28 cellular contexts compared by ENCODE assay signal in the genomic region with DNA sequence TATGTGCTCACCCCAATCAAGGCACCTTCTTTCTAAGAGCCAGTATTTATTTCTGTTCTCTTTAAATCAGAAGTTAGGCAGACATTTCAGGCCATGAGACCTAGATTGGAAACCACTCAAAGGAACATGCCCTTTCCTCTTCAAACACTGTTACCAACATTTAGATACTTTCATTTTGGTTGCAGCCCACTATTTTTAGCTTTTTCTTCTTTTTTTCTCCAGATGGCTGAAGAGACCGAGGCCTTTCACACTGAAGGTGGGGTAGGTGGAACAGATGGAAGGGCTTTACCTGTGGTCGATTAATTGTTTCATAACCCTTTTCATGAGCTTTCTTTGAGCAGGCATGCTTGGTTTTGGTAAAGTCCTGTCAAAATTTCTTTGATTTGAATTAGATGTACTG. TPM values are rescaled to one million over a fixed set of nuclear protein-coding genes. Genes with fewer than 3 reads are reported as not detected.
DNase-seq lines count a peak whose midpoint lies in the region; ATAC-seq and TF ChIP-seq lines count a peak whose summit lies in the region.
"Had no signal": no experiment of that assay in that cellular context is flagged by ENCODE, and none has a peak within 500 bp of the region (broad histone marks: within the 10 kb centered on the region; RNA-seq: fewer than 3 reads in every experiment).

No MANE protein-coding gene starts in this region.

- no peaks in the 10 kb centered on the region for H3K27me3 ChIP-seq in BLaER1
- H3K27me3 ChIP-seq in PC-9 (ENCODE audit: insufficient read depth, low read depth), result peaks cover 13% of the 10 kb centered on the region; the same call in 1 of the 2 replicates
- H3K27me3 ChIP-seq: breast epithelium, ovary had no signal

- ATAC-seq in GM21723 (IDR thresholded peaks at IDR 0.05; ENCODE audit: unreplicated experiment), result peak; percentile 68
- ATAC-seq in T-cell (replicated peaks in 1 of 4), result no peak
- ATAC-seq: activated T-cell treated with anti-CD3 and anti-CD28 coated beads, Interleukin-2, amount 50 U/mL, for 72 hours; GM23338 had no signal

- H3K4me3 ChIP-seq in BLaER1 (no peak overlapping the region), GM12865 (ENCODE audit: low read depth, low read length) (no peak overlapping the region), PC-9 (no peak overlapping the region)
- H3K4me3 ChIP-seq: breast epithelium, GM23338, ovary, tibial nerve had no signal

- no peak overlapping the region for H2AFZ ChIP-seq in PC-9
- H2AFZ ChIP-seq: GM23338 had no signal

- H3K79me2 ChIP-seq in PC-9 (ENCODE audit: low read depth), result no peaks in the 10 kb centered on the region

- no peaks in the 10 kb centered on the region for H3K9me3 Mint-ChIP-seq in T-cell

- H3K4me1 ChIP-seq in BLaER1 (peaks cover 7% of the 10 kb centered on the region; the same call in 1 of the 2 replicates), PC-9 (replicated peaks; ENCODE audit: insufficient read depth) (no peaks in the 10 kb centered on the region)
- H3K4me1 ChIP-seq: breast epithelium, Caco-2, tibial nerve had no signal

- CTCF ChIA-PET in T-cell (lab: Charles Lee), result no interaction called here
- CTCF ChIA-PET in PC-9 (lab: Charles Lee), result no interaction called here

- POLR2A ChIA-PET in T-cell (lab: Charles Lee), result no interaction called here
- POLR2A ChIA-PET in PC-9 (lab: Charles Lee; ENCODE audit: unreplicated experiment), result no interaction called here

- H3K27ac Mint-ChIP-seq in T-cell, result peak overlapping the region; percentile 10 to 40
- H3K27ac Mint-ChIP-seq: activated CD4-positive, alpha-beta T cell treated with anti-CD3 and anti-CD28 coated beads, Interleukin-2, amount 10 ng/mL, durations not matched to agents 24 days and 14 days; activated T-cell treated with anti-CD3 and anti-CD28 coated beads, Interleukin-2, amount 50 U/mL, for 72 hours; GM23338; HFFc6 had no signal

- intact Hi-C loops in PC-9 (cut with micrococcal nuclease; ENCODE audit: unreplicated experiment), result no loop called here

- no peak overlapping the region for H3K4me3 Mint-ChIP-seq in T-cell
- H3K4me3 Mint-ChIP-seq: activated CD4-positive, alpha-beta T cell treated with anti-CD3 and anti-CD28 coated beads, Interleukin-2, amount 10 ng/mL, durations not matched to agents 24 days and 14 days; activated T-cell treated with anti-CD3 and anti-CD28 coated beads, Interleukin-2, amount 50 U/mL, for 72 hours; GM23338; HFFc6 had no signal

- BruUV-seq in PC-9 (replicated peaks; lab: Mats Ljungman, UMichigan), result no TSS peak

- H3K27ac ChIP-seq in BLaER1 (no peak overlapping the region), PC-9 (no peak overlapping the region)
- H3K27ac ChIP-seq: breast epithelium, ovary, tibial nerve, VCaP had no signal

- H3K9me3 ChIP-seq in BLaER1, result 0 out of 2 replicates have a peak, but pooled peaks cover 6% of the 10 kb centered on the region
- H3K9me3 ChIP-seq in PC-9 (ENCODE audit: insufficient read depth, low read depth), result no peaks in the 10 kb centered on the region
- H3K9me3 ChIP-seq: ovary had no signal

- H3K36me3 ChIP-seq in BLaER1 (no peaks in the 10 kb centered on the region), PC-9 (ENCODE audit: low read depth) (no peaks in the 10 kb centered on the region)
- H3K36me3 ChIP-seq: breast epithelium, ovary, tibial nerve had no signal

- H3K9ac ChIP-seq in BLaER1, result no peak overlapping the region

- H3F3A ChIP-seq in PC-9 (ENCODE audit: insufficient read depth, low read depth), result no peaks in the 10 kb centered on the region

- H3K27me3 Mint-ChIP-seq in T-cell, result peaks cover 15 to 19% of the 10 kb centered on the region in 2 donors

- H3K4me2 ChIP-seq in BLaER1 (peak overlapping the region; percentile 48), PC-9 (no peak overlapping the region)
- H3K4me2 ChIP-seq: GM23338 had no signal

- H4K20me1 ChIP-seq in BLaER1 (no peaks in the 10 kb centered on the region), PC-9 (ENCODE audit: insufficient read depth) (no peaks in the 10 kb centered on the region)

- H3K36me3 Mint-ChIP-seq in T-cell, result no peaks in the 10 kb centered on the region

- peaks cover 17 to 31% (median 30%) of the 10 kb centered on the region in 3 donors for H3K4me1 Mint-ChIP-seq in T-cell
- H3K4me1 Mint-ChIP-seq: GM23338 had no signal

- peak; percentile 80 for DNase-seq in GM12865 (ENCODE audit: low read depth)
- DNase-seq in T-cell, result no peak
- DNase-seq in AG20443 (ENCODE audit: low spot score), result no peak
- DNase-seq in PC-9, result no peak
- no peak for DNase-seq in stimulated activated CD8-positive, alpha-beta memory T cell treated with anti-CD3 and anti-CD28 coated beads, Interleukin-4, amount 100 ng/mL, for 48 hours
- DNase-seq: activated CD4-positive, alpha-beta T cell treated with anti-CD3 and anti-CD28 coated beads, Interleukin-2, amount 10 ng/mL, durations not matched to agents 24 days and 14 days; activated naive CD4-positive, alpha-beta T cell treated with anti-CD3 and anti-CD28 coated beads, Interleukin-2, amount 50 U/mL, for 16 hours; activated T-cell treated with anti-CD3 and anti-CD28 coated beads, Interleukin-2, amount 50 U/mL, for 72 hours; C1 segment of cervical spinal cord; Caco-2; DMS79; GF-D8; HFFc6; NCI-H1092; NCI-H1694 treated with DMSO at 0.1 percent for 48 hours; NCI-H524 treated with DMSO at 0.1 percent for 48 hours; ovary; retina; SHP77; small intestine; T-helper 9 cell had no signal

- TF ChIP-seq CTCF in GM12865 (IDR thresholded peaks at IDR 0.05; ENCODE audit: insufficient read depth, low read depth, low read length, missing control alignments), result no peak
- no peak for TF ChIP-seq CTCF in PC-9 (conservative IDR thresholded peaks at IDR 0.05)

- no peaks in the 10 kb centered on the region for H3K9me2 ChIP-seq in PC-9 (ENCODE audit: insufficient read depth)

RNA-seq across cellular contexts. Expression of a gene that starts 10.9 kb away (rescaled TPM):
- total RNA-seq in T-cell (10 to 100 TPM in 3 of 5 donors, 1 to 10 TPM in 2; 8.5 to 12.0 (median 11.1) TPM), PC-9 (2021) (21.2 and 39.2 TPM in 2 replicates)

RNA-seq across cellular contexts. Expression of a gene that starts 33.5 kb away (rescaled TPM):
- 10 to 100 TPM in 1 of 5 donors, 1 to 10 TPM in 4; 2.1 to 10.0 (median 4.2) TPM for total RNA-seq in T-cell
- total RNA-seq in PC-9 (2021), result not detected in 2 replicates
- total RNA-seq: activated CD4-positive, alpha-beta T cell treated with anti-CD3 and anti-CD28 coated beads, Interleukin-2, amount 10 ng/mL, durations not matched to agents 24 days and 14 days; breast epithelium; Caco-2; endothelial cell of umbilical vein; GM23338; HFFc6 had no signal

RNA-seq across cellular contexts. Expression of a gene that starts 56.5 kb away (rescaled TPM):
- under 1 TPM in 4 of 5 donors, not detected in 1; 0.12 to 0.44 (median 0.24) TPM for total RNA-seq in T-cell
- total RNA-seq in PC-9 (2021), result not detected in 2 replicates
- total RNA-seq: activated CD4-positive, alpha-beta T cell treated with anti-CD3 and anti-CD28 coated beads, Interleukin-2, amount 10 ng/mL, durations not matched to agents 24 days and 14 days; activated T-cell treated with anti-CD3 and anti-CD28 coated beads, Interleukin-2, amount 50 U/mL, for 72 hours; endothelial cell of umbilical vein; HFFc6 had no signal
